Comparison of ENCODE assay signal across 17 cellular contexts in genomic region chr5:104146652-104147051, GRCh38.
A peak's percentile ranks its signal among the peaks of the same experiment; 100 is the strongest.
DNase-seq lines count a peak whose midpoint lies in the region; ATAC-seq and TF ChIP-seq lines count a peak whose summit lies in the region.
"Had no signal": no experiment of that assay in that cellular context is flagged by ENCODE, and none has a peak within 500 bp of the region (broad histone marks: within the 10 kb centered on the region; RNA-seq: fewer than 3 reads in every experiment).

No MANE protein-coding gene starts in this region.

- BruUV-seq in Panc1 (replicated peaks; lab: Mats Ljungman, UMichigan), result no TSS peak

- H3K27me3 Mint-ChIP-seq in endothelial cell (ENCODE audit: unreplicated experiment), result no peaks in the 10 kb centered on the region

- H3K4me1 Mint-ChIP-seq in endothelial cell (ENCODE audit: unreplicated experiment), result no peaks in the 10 kb centered on the region
- H3K4me1 Mint-ChIP-seq: CD14-positive monocyte had no signal

- DNase-seq in DMS114 treated with DMSO at 0.1 percent for 48 hours (lab: John Stamatoyannopoulos, UW; ENCODE audit: unreplicated experiment), result peak; percentile 85
- DNase-seq in Panc1 (ENCODE audit: low read depth, low spot score), result no peak
- DNase-seq in cerebellar cortex (ENCODE audit: low spot score), result peak; percentile 22
- no peak for DNase-seq in endothelial cell (ENCODE audit: low spot score)
- no peak for DNase-seq in NCI-H510A (lab: John Stamatoyannopoulos, UW)
- DNase-seq: DMS 273 treated with DMSO at 0.1 percent for 48 hours; H7; IMR-90; Karpas-422; NCI-H1105 treated with DMSO at 0.1 percent for 48 hours; NCI-H1694 treated with DMSO at 0.1 percent for 48 hours; NK-92 treated with Interleukin-12 subunit alpha and Interleukin-12 subunit beta, amount 100 ng/mL, for 24 hours; RPMI8226 had no signal

- H3K36me3 ChIP-seq in Panc1 (ENCODE audit: control insufficient read depth, insufficient read depth, low read length), result no peaks in the 10 kb centered on the region
- no peaks in the 10 kb centered on the region for H3K36me3 ChIP-seq in neural cell (ENCODE audit: insufficient read depth, low read length)

- no peak overlapping the region for H3K27ac Mint-ChIP-seq in endothelial cell (ENCODE audit: unreplicated experiment)
- H3K27ac Mint-ChIP-seq: CD14-positive monocyte had no signal

- CTCF ChIA-PET in Panc1 (lab: Charles Lee), result no interaction called here

- no peaks in the 10 kb centered on the region for H4K20me1 ChIP-seq in neural cell (ENCODE audit: insufficient read depth)

- no peaks in the 10 kb centered on the region for H3K9me3 Mint-ChIP-seq in endothelial cell (ENCODE audit: unreplicated experiment)

- H3K9ac ChIP-seq in neural cell (ENCODE audit: low read length), result no peak overlapping the region

- H3K9me3 ChIP-seq in Panc1 (ENCODE audit: control insufficient read depth, insufficient read depth, low read depth, low read length) (no peaks in the 10 kb centered on the region), neural cell (ENCODE audit: low read length) (no peaks in the 10 kb centered on the region)

- no peaks in the 10 kb centered on the region for H3K36me3 Mint-ChIP-seq in endothelial cell (ENCODE audit: low read depth, unreplicated experiment)
- H3K36me3 Mint-ChIP-seq: CD14-positive monocyte had no signal

- H3K4me2 ChIP-seq in neural cell (ENCODE audit: low read length), result peak overlapping the region; percentile 2

- H2AFZ ChIP-seq in neural cell (ENCODE audit: low read depth, low read length), result no peak overlapping the region

- no peaks in the 10 kb centered on the region for H3K9me2 ChIP-seq in neural cell (ENCODE audit: insufficient read depth, low read length)

- TF ChIP-seq CTCF in Panc1 (IDR thresholded peaks at IDR 0.05), result no peak
- TF ChIP-seq CTCF in neural cell (IDR thresholded peaks at IDR 0.05; ENCODE audit: poor library complexity, severe bottlenecking), result no peak
- no peak for TF ChIP-seq CTCF in endothelial cell (IDR thresholded peaks at IDR 0.05; ENCODE audit: unreplicated experiment)

- H3K79me2 ChIP-seq in neural cell (replicated peaks; ENCODE audit: insufficient read depth, low read length), result no peaks in the 10 kb centered on the region

- no peak for ATAC-seq in Panc1
- no peak for ATAC-seq in GM21529 (IDR thresholded peaks at IDR 0.05; ENCODE audit: unreplicated experiment)
- no peak for ATAC-seq in HG02588 (IDR thresholded peaks at IDR 0.05; ENCODE audit: unreplicated experiment)

- in situ Hi-C loops in Panc1 (cut with HindIII; ENCODE audit: low pct_unique_long_range_greater_than_20kb, low sequenced_read_pairs), result no loop called here

- H3F3A ChIP-seq in neural cell (ENCODE audit: insufficient read depth, low read length, poor library complexity, severe bottlenecking), result peaks cover 5% of the 10 kb centered on the region

- 0 out of 2 replicates have a peak, but pooled peaks cover 2% of the 10 kb centered on the region for H3K4me1 ChIP-seq in Panc1 (ENCODE audit: control insufficient read depth, insufficient read depth, low read length)

- H3K4me3 ChIP-seq in Panc1 (ENCODE audit: low read depth in 2 of 2, low read length in 2 of 2) (no peak overlapping the region), neural cell (ENCODE audit: low read length) (no peak overlapping the region)

- H3K4me3 Mint-ChIP-seq in endothelial cell (ENCODE audit: unreplicated experiment), result no peak overlapping the region
- H3K4me3 Mint-ChIP-seq: CD14-positive monocyte had no signal

- H3K27me3 ChIP-seq in Panc1 (ENCODE audit: control insufficient read depth, insufficient read depth, low read length), result no peaks in the 10 kb centered on the region
- H3K27me3 ChIP-seq in neural cell (ENCODE audit: insufficient read depth, low read depth, low read length), result no peaks in the 10 kb centered on the region

- POLR2A ChIA-PET in Panc1 (lab: Charles Lee), result no interaction called here

- intact Hi-C loops in Panc1 (cut with micrococcal nuclease; ENCODE audit: unreplicated experiment), result no loop called here

- no peak for TF ChIP-seq RAD21 in neural cell (conservative IDR thresholded peaks at IDR 0.05)

- 0 out of 2 replicates have a peak overlapping the region, but pooled peaks have one; percentile 19 for H3K27ac ChIP-seq in Panc1 (ENCODE audit: low read length)
- no peak overlapping the region for H3K27ac ChIP-seq in neural cell (ENCODE audit: low read length)

- no peak for TF ChIP-seq EP300 in neural cell (conservative IDR thresholded peaks at IDR 0.05; ENCODE audit: poor library complexity, severe bottlenecking)

TF ChIP-seq in neural cell, 6 proteins besides CTCF, POLR2A, EP300 and RAD21:
- TF ChIP-seq MXI1 (conservative IDR thresholded peaks at IDR 0.05; ENCODE audit: poor library complexity, severe bottlenecking), result no peak
- TF ChIP-seq REST (IDR thresholded peaks at IDR 0.05; ENCODE audit: borderline replicate concordance), result no peak

Comparison
In these comparisons a context has a peak if more than half of its experiments do, and no peak if none do; other contexts are left out.
1. DNase-seq: peak in DMS114 treated with DMSO at 0.1 percent for 48 hours (single experiment) and cerebellar cortex (single experiment); none in Panc1 (single experiment), endothelial cell (single experiment) and NCI-H510A (single experiment).